Comparison of ENCODE assay signal across 1 cellular context in the genomic region with DNA sequence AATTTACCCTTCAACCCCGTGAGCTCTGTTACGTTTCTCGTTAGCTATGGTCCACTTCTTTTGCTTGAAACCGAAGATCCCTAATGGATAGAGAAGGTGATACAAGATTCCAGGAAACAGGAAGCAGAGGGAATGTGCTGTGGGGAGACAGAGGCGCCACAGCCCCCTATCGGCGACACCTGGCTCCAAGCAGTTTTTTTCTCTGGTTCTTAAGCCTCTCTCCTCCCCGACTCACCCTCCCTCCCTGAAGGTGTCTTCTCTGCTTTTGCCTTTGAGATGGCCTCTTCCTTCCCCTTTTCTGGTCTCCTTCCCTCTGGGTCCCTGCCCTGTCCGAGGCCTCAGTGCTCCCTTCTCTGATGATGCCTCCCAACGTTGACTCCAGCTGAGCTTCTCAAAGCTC.
A peak's percentile ranks its signal among the peaks of the same experiment; 100 is the strongest.
TF ChIP-seq lines count a peak whose summit lies in the region.

No MANE protein-coding gene starts in this region.

TF ChIP-seq in K562, 482 proteins besides CTCF, POLR2A, EP300 and RAD21:
- TF ChIP-seq TRIM24 (IDR thresholded peaks at IDR 0.05) (no peak), ZNF133 (CRISPR knock-in tag; IDR thresholded peaks at IDR 0.05) (no peak), MAZ (CRISPR knock-in tag; conservative IDR thresholded peaks at IDR 0.05 in 1 of 2, IDR thresholded peaks at IDR 0.05 in 1 of 2) (0 out of 4 replicates have a peak, but pooled peaks of 1 of the 2 experiments have one; percentile 14), ZFX (CRISPR knock-in tag; IDR thresholded peaks at IDR 0.05) (no peak), POLR3G (IDR thresholded peaks at IDR 0.05; ENCODE audit: extremely low read depth, insufficient read length, insufficient replicate concordance) (no peak), DNMT1 (IDR thresholded peaks at IDR 0.05) (no peak), YBX1 (IDR thresholded peaks at IDR 0.05) (no peak), SPI1 (IDR thresholded peaks at IDR 0.05; ENCODE audit: borderline replicate concordance, low read depth, low read length) (no peak), FOXK2 (conservative IDR thresholded peaks at IDR 0.05 in 1 of 2, IDR thresholded peaks at IDR 0.05 in 1 of 2; ENCODE audit: low read depth in 2 of 2) (no peak), ZBTB1 (CRISPR knock-in tag; IDR thresholded peaks at IDR 0.05; ENCODE audit: borderline replicate concordance, low read depth) (no peak), CTBP1 (IDR thresholded peaks at IDR 0.05; ENCODE audit: borderline replicate concordance) (0 out of 2 replicates have a peak, but pooled peaks have one; percentile 23), GABPB2 (CRISPR knock-in tag; conservative IDR thresholded peaks at IDR 0.05) (no peak), HDGF (IDR thresholded peaks at IDR 0.05) (no peak), ZNF384 (IDR thresholded peaks at IDR 0.05; ENCODE audit: low read depth, low read length) (0 out of 2 replicates have a peak, but pooled peaks have one; percentile 58), TAF1 (IDR thresholded peaks at IDR 0.05; ENCODE audit: control insufficient read depth, extremely low read depth, insufficient read depth, low read length, severe bottlenecking) (no peak), FOS (IDR thresholded peaks at IDR 0.05; ENCODE audit: extremely low read depth, insufficient read length) (no peak), ELF1 (tag; IDR thresholded peaks at IDR 0.05) (0 out of 2 replicates have a peak, but pooled peaks have one; percentile 23), MCM5 (IDR thresholded peaks at IDR 0.05; ENCODE audit: low read depth) (no peak), POLR2G (IDR thresholded peaks at IDR 0.05; ENCODE audit: low read depth, low read length) (no peak), NFIX (CRISPR knock-in tag; IDR thresholded peaks at IDR 0.05; ENCODE audit: low read depth) (no peak), RBM14 (IDR thresholded peaks at IDR 0.05; ENCODE audit: borderline replicate concordance, insufficient read depth, low read depth, low read length) (no peak)
- TF ChIP-seq, protein P1, sequence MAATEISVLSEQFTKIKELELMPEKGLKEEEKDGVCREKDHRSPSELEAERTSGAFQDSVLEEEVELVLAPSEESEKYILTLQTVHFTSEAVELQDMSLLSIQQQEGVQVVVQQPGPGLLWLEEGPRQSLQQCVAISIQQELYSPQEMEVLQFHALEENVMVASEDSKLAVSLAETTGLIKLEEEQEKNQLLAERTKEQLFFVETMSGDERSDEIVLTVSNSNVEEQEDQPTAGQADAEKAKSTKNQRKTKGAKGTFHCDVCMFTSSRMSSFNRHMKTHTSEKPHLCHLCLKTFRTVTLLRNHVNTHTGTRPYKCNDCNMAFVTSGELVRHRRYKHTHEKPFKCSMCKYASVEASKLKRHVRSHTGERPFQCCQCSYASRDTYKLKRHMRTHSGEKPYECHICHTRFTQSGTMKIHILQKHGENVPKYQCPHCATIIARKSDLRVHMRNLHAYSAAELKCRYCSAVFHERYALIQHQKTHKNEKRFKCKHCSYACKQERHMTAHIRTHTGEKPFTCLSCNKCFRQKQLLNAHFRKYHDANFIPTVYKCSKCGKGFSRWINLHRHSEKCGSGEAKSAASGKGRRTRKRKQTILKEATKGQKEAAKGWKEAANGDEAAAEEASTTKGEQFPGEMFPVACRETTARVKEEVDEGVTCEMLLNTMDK (IDR thresholded peaks at IDR 0.05; ENCODE audit: borderline replicate concordance, insufficient read depth, low read depth, low read length, poor library complexity, severe bottlenecking): peak; percentile 70
- TF ChIP-seq, protein P2, sequence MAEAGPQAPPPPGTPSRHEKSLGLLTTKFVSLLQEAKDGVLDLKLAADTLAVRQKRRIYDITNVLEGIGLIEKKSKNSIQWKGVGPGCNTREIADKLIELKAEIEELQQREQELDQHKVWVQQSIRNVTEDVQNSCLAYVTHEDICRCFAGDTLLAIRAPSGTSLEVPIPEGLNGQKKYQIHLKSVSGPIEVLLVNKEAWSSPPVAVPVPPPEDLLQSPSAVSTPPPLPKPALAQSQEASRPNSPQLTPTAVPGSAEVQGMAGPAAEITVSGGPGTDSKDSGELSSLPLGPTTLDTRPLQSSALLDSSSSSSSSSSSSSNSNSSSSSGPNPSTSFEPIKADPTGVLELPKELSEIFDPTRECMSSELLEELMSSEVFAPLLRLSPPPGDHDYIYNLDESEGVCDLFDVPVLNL (CRISPR knock-in tag; IDR thresholded peaks at IDR 0.05; ENCODE audit: low read depth): no peak
- TF ChIP-seq, protein P3, sequence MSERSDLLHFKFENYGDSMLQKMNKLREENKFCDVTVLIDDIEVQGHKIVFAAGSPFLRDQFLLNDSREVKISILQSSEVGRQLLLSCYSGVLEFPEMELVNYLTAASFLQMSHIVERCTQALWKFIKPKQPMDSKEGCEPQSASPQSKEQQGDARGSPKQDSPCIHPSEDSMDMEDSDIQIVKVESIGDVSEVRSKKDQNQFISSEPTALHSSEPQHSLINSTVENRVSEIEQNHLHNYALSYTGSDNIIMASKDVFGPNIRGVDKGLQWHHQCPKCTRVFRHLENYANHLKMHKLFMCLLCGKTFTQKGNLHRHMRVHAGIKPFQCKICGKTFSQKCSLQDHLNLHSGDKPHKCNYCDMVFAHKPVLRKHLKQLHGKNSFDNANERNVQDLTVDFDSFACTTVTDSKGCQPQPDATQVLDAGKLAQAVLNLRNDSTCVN (CRISPR knock-in tag; IDR thresholded peaks at IDR 0.05): no peak
- TF ChIP-seq, protein P4, sequence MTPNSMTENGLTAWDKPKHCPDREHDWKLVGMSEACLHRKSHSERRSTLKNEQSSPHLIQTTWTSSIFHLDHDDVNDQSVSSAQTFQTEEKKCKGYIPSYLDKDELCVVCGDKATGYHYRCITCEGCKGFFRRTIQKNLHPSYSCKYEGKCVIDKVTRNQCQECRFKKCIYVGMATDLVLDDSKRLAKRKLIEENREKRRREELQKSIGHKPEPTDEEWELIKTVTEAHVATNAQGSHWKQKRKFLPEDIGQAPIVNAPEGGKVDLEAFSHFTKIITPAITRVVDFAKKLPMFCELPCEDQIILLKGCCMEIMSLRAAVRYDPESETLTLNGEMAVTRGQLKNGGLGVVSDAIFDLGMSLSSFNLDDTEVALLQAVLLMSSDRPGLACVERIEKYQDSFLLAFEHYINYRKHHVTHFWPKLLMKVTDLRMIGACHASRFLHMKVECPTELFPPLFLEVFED (CRISPR knock-in tag; conservative IDR thresholded peaks at IDR 0.05): no peak
- TF ChIP-seq, protein P5, sequence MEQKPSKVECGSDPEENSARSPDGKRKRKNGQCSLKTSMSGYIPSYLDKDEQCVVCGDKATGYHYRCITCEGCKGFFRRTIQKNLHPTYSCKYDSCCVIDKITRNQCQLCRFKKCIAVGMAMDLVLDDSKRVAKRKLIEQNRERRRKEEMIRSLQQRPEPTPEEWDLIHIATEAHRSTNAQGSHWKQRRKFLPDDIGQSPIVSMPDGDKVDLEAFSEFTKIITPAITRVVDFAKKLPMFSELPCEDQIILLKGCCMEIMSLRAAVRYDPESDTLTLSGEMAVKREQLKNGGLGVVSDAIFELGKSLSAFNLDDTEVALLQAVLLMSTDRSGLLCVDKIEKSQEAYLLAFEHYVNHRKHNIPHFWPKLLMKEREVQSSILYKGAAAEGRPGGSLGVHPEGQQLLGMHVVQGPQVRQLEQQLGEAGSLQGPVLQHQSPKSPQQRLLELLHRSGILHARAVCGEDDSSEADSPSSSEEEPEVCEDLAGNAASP (IDR thresholded peaks at IDR 0.05): no peak
- TF ChIP-seq, protein P6, sequence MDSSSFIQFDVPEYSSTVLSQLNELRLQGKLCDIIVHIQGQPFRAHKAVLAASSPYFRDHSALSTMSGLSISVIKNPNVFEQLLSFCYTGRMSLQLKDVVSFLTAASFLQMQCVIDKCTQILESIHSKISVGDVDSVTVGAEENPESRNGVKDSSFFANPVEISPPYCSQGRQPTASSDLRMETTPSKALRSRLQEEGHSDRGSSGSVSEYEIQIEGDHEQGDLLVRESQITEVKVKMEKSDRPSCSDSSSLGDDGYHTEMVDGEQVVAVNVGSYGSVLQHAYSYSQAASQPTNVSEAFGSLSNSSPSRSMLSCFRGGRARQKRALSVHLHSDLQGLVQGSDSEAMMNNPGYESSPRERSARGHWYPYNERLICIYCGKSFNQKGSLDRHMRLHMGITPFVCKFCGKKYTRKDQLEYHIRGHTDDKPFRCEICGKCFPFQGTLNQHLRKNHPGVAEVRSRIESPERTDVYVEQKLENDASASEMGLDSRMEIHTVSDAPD (CRISPR knock-in tag; IDR thresholded peaks at IDR 0.05): no peak
